ENCODE assay signal across 12 cellular contexts in the genomic region with DNA sequence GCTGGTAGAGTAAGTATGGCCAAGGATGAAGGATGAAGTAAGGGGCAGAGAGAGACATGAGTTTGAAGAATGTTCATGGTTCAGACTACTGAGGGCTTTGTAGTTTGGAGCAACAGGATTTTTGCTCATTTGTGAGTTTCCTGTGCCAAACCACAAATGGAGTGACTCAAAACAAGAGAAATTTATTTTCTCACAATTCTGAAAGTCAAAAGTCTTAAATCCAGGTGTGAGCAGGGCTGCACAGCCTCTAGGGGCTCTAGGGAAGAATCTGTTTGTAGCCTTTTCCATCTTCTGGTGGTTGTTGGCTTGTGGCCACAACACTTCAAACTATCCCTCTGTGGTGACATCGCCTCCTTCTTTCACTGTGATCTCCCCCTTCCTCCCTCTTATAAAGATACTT. TPM values are rescaled to one million over a fixed set of nuclear protein-coding genes. Genes with fewer than 3 reads are reported as not detected.
DNase-seq lines count a peak whose midpoint lies in the region; ATAC-seq, FAIRE-seq and TF ChIP-seq lines count a peak whose summit lies in the region.
"Had no signal": no experiment of that assay in that cellular context is flagged by ENCODE, and none has a peak within 500 bp of the region (broad histone marks: within the 10 kb centered on the region; RNA-seq: fewer than 3 reads in every experiment).

No MANE protein-coding gene starts in this region.

- H3K4me3 ChIP-seq in BLaER1 (no peak overlapping the region), gastrocnemius medialis (no peak overlapping the region)
- H3K4me3 ChIP-seq: PC-9 had no signal

- H3K4me1 ChIP-seq in BLaER1 (peaks cover 57% of the 10 kb centered on the region), gastrocnemius medialis (peaks cover 6 to 26% of the 10 kb centered on the region in 2 donors)

- TF ChIP-seq POLR2A in gastrocnemius medialis (IDR thresholded peaks at IDR 0.05): no peak

- no peak overlapping the region for H3K27ac Mint-ChIP-seq in activated naive CD4-positive, alpha-beta T cell treated with anti-CD3 and anti-CD28 coated beads for 36 hours
- H3K27ac Mint-ChIP-seq in type B pancreatic cell: no peak overlapping the region

- H3K4me2 ChIP-seq in BLaER1: peak overlapping the region; percentile 92
- H3K4me2 ChIP-seq: PC-9 had no signal

- intact Hi-C loops in activated naive CD4-positive, alpha-beta T cell treated with anti-CD3 and anti-CD28 coated beads for 36 hours (cut with micrococcal nuclease): loop anchor here (1.0 to 10.0 kb wide), 8 partner anchors 11 to 647 kb away; partner anchors contain the start of genes CCSAP and RHOU
- intact Hi-C loops in gastrocnemius medialis (cut with DNase I; ENCODE audit: low total_unique reads): no loop called here

- peaks cover 6% of the 10 kb centered on the region for H3K4me1 Mint-ChIP-seq in activated naive CD4-positive, alpha-beta T cell treated with anti-CD3 and anti-CD28 coated beads for 36 hours (ENCODE audit: low read depth)
- peaks cover 13% of the 10 kb centered on the region for H3K4me1 Mint-ChIP-seq in type B pancreatic cell (ENCODE audit: unreplicated experiment)

- H3K4me3 Mint-ChIP-seq in activated naive CD4-positive, alpha-beta T cell treated with anti-CD3 and anti-CD28 coated beads for 36 hours: no peak overlapping the region
- no peak overlapping the region for H3K4me3 Mint-ChIP-seq in type B pancreatic cell

- H3K36me3 ChIP-seq in BLaER1: no peaks in the 10 kb centered on the region
- H3K36me3 ChIP-seq in gastrocnemius medialis: no peaks in the 10 kb centered on the region

- H3K27me3 ChIP-seq in BLaER1 (no peaks in the 10 kb centered on the region), gastrocnemius medialis (no peaks in the 10 kb centered on the region)

- TF ChIP-seq CTCF in type B pancreatic cell (conservative IDR thresholded peaks at IDR 0.05) (no peak), gastrocnemius medialis (IDR thresholded peaks at IDR 0.05 in 4 of 5, conservative IDR thresholded peaks at IDR 0.05 in 1 of 5) (no peak)

- in situ Hi-C loops in gastrocnemius medialis (cut with MboI; ENCODE audit: low sequenced_read_pairs in 4 of 4): no loop called here

- FAIRE-seq in GM19239 (lab: Jason Lieb, UNC): peak; percentile 92

- H3K9me3 Mint-ChIP-seq in activated naive CD4-positive, alpha-beta T cell treated with anti-CD3 and anti-CD28 coated beads for 36 hours: peaks cover 2% of the 10 kb centered on the region
- no peaks in the 10 kb centered on the region for H3K9me3 Mint-ChIP-seq in type B pancreatic cell

- H3K9ac ChIP-seq in BLaER1: no peak overlapping the region

- peaks cover 2% of the 10 kb centered on the region for H3K36me3 Mint-ChIP-seq in activated naive CD4-positive, alpha-beta T cell treated with anti-CD3 and anti-CD28 coated beads for 36 hours (ENCODE audit: low read depth)
- no peaks in the 10 kb centered on the region for H3K36me3 Mint-ChIP-seq in type B pancreatic cell

- ATAC-seq in HG03066 (IDR thresholded peaks at IDR 0.05; ENCODE audit: low read depth, unreplicated experiment) (peak; percentile 49), gastrocnemius medialis (no peak)

- peaks cover 6% of the 10 kb centered on the region; the same call in 1 of the 2 replicates for H4K20me1 ChIP-seq in BLaER1

- DNase-seq in GM19239 (ENCODE audit: insufficient read length, low spot score): peak; percentile 39
- DNase-seq in activated naive CD4-positive, alpha-beta T cell treated with anti-CD3 and anti-CD28 coated beads for 36 hours: peak; percentile 52
- no peak for DNase-seq in SIG-M5 treated with dmso at 0.1 percent for 504 hours (lab: John Stamatoyannopoulos, UW; ENCODE audit: unreplicated experiment)
- no peak for DNase-seq in cerebellar cortex (ENCODE audit: low spot score)
- no peak for DNase-seq in type B pancreatic cell (ENCODE audit: extremely low spot score, unreplicated experiment)
- DNase-seq in gastrocnemius medialis: no peak
- DNase-seq: Karpas-422, kidney glomerular epithelial cell, PC-9 had no signal

- H3K27me3 Mint-ChIP-seq in activated naive CD4-positive, alpha-beta T cell treated with anti-CD3 and anti-CD28 coated beads for 36 hours (ENCODE audit: low read depth): no peaks in the 10 kb centered on the region
- H3K27me3 Mint-ChIP-seq in type B pancreatic cell: no peaks in the 10 kb centered on the region

- H3K9me3 ChIP-seq in BLaER1 (peaks cover 20% of the 10 kb centered on the region), gastrocnemius medialis (no peaks in the 10 kb centered on the region)

- H3K27ac ChIP-seq in BLaER1 (no peak overlapping the region), gastrocnemius medialis (no peak overlapping the region)
- H3K27ac ChIP-seq: C4-2B, PC-9 had no signal

- CTCF ChIA-PET in activated naive CD4-positive, alpha-beta T cell treated with anti-CD3 and anti-CD28 coated beads for 36 hours (lab: Charles Lee): interaction anchor here (1.5 to 2.3 kb wide), 2 partner anchors 10 to 58 kb away, joined by 8 to 13 read pairs; partner anchors contain the start of gene RHOU

RNA-seq across cellular contexts. Expression of gene RHOU, which starts 58.9 kb away (rescaled TPM):
- total RNA-seq in activated naive CD4-positive, alpha-beta T cell treated with anti-CD3 and anti-CD28 coated beads for 36 hours: under 1 TPM; 0.17 to 0.35 TPM
- total RNA-seq in type B pancreatic cell (ENCODE audit: low replicate concordance) (81.1 and 121 TPM in 2 replicates), gastrocnemius medialis (10 to 100 TPM; 11.8 to 65.2 (median 47.4) TPM)
- total RNA-seq: PC-9 had no signal

Comparison
In these comparisons a context has a peak if more than half of its experiments do, and no peak if none do; other contexts are left out.
1. DNase-seq: peak in GM19239 (single experiment) and activated naive CD4-positive, alpha-beta T cell treated with anti-CD3 and anti-CD28 coated beads for 36 hours (single experiment); none in SIG-M5 treated with dmso at 0.1 percent for 504 hours (single experiment), cerebellar cortex (single experiment), type B pancreatic cell (single experiment) and gastrocnemius medialis (0 of 2).
2. RNA of gene RHOU, which starts 58.9 kb away (total RNA-seq): 81.1 to 121 TPM in type B pancreatic cell and 11.8 to 65.2 TPM in gastrocnemius medialis; 0.17 to 0.35 TPM in activated naive CD4-positive, alpha-beta T cell treated with anti-CD3 and anti-CD28 coated beads for 36 hours; every median in the first group is over 4 times any median in the second.